Comparison of ENCODE assay signal across 14 cellular contexts in genomic region chr1:94919241-94920030, GRCh38. TPM values are rescaled to one million over a fixed set of nuclear protein-coding genes. Genes with fewer than 3 reads are reported as not detected.
DNase-seq lines count a peak whose midpoint lies in the region; ATAC-seq, FAIRE-seq and TF ChIP-seq lines count a peak whose summit lies in the region.
"Had no signal": no experiment of that assay in that cellular context is flagged by ENCODE, and none has a peak within 500 bp of the region (broad histone marks: within the 10 kb centered on the region; RNA-seq: fewer than 3 reads in every experiment).

No MANE protein-coding gene starts in this region.

- no peaks in the 10 kb centered on the region for H3K36me3 Mint-ChIP-seq in activated T-cell treated with anti-CD3 and anti-CD28 coated beads, Interleukin-2, amount 50 U/mL, for 24 hours (ENCODE audit: low read depth)
- H3K36me3 Mint-ChIP-seq: IgD-negative memory B cell had no signal

- no peak for TF ChIP-seq POLR2A in endothelial cell of umbilical vein (IDR thresholded peaks at IDR 0.05; ENCODE audit: low read depth, low read length)

- peaks cover 27% of the 10 kb centered on the region for H3K27me3 Mint-ChIP-seq in activated T-cell treated with anti-CD3 and anti-CD28 coated beads, Interleukin-2, amount 50 U/mL, for 24 hours

- H3K4me3 ChIP-seq in endothelial cell of umbilical vein (replicated peaks in 1 of 3; ENCODE audit: insufficient read depth in 1 of 3, low read depth in 1 of 3, low read length in 3 of 3): no peak overlapping the region
- peak overlapping the region in 1 of 2 donors; percentile 44 for H3K4me3 ChIP-seq in muscle layer of duodenum (ENCODE audit: low read depth in 1 of 2, low read length in 2 of 2)
- no peak overlapping the region for H3K4me3 ChIP-seq in Karpas-422 (ENCODE audit: low read length)
- H3K4me3 ChIP-seq: SJSA1, spleen had no signal

- intact Hi-C loops in Right ventricle myocardium superior (cut with DNase I) (loop anchor here (10.0 kb wide), 1 partner anchor 95 kb away; no protein-coding TSS in a partner anchor), cardiac septum (cut with DNase I) (no loop called here), endothelial cell of umbilical vein (cut with micrococcal nuclease) (no loop called here)

- TF ChIP-seq CTCF in endothelial cell of umbilical vein (IDR thresholded peaks at IDR 0.05; ENCODE audit: extremely low read depth in 1 of 2, insufficient read depth in 1 of 2, low read depth in 1 of 2, low read length in 2 of 2): no peak

- peaks cover 3% of the 10 kb centered on the region for H3K4me1 Mint-ChIP-seq in activated T-cell treated with anti-CD3 and anti-CD28 coated beads, Interleukin-2, amount 50 U/mL, for 24 hours (ENCODE audit: low read depth)

- H4K20me1 ChIP-seq in endothelial cell of umbilical vein (replicated peaks; ENCODE audit: control insufficient read depth, extremely low read depth, insufficient read depth, low read length) (peaks cover 27% of the 10 kb centered on the region), Karpas-422 (ENCODE audit: insufficient read depth, low read depth, low read length) (no peaks in the 10 kb centered on the region)

- H3K27ac ChIP-seq in endothelial cell of umbilical vein (ENCODE audit: insufficient read depth, low read depth, low read length) (no peak overlapping the region), muscle layer of duodenum (ENCODE audit: low read length) (peak overlapping the region; percentile 5), Karpas-422 (ENCODE audit: low read length) (no peak overlapping the region)
- H3K27ac ChIP-seq: SJSA1 had no signal

- H3K4me2 ChIP-seq in endothelial cell of umbilical vein (ENCODE audit: insufficient read depth, low read length) (peak overlapping the region; percentile 14), Karpas-422 (ENCODE audit: low read depth, low read length, poor library complexity, severe bottlenecking) (no peak overlapping the region)

- DNase-seq in Right ventricle myocardium superior (no peak), cardiac septum (ENCODE audit: low spot score) (no peak), endothelial cell of umbilical vein (ENCODE audit: low read depth, low spot score) (no peak), Karpas-422 (no peak)
- DNase-seq in central memory CD4-positive, alpha-beta T cell: no peak
- DNase-seq in activated T-cell treated with anti-CD3 and anti-CD28 coated beads, Interleukin-2, amount 50 U/mL, for 24 hours: no peak
- DNase-seq: midbrain; spleen; stimulated activated CD8-positive, alpha-beta memory T cell treated with anti-CD3 and anti-CD28 coated beads, Interleukin-4, amount 100 ng/mL, for 48 hours had no signal

- H3K4me1 ChIP-seq in endothelial cell of umbilical vein (ENCODE audit: control insufficient read depth, extremely low read depth, insufficient read depth, low read length) (peaks cover 34% of the 10 kb centered on the region), muscle layer of duodenum (ENCODE audit: control insufficient read depth in 1 of 2, insufficient read depth in 2 of 2, low read length in 2 of 2) (peaks cover 4 to 47% of the 10 kb centered on the region in 2 donors), Karpas-422 (ENCODE audit: low read length) (no peaks in the 10 kb centered on the region; the same call in 1 of the 2 replicates)

- H3K36me3 ChIP-seq in endothelial cell of umbilical vein (ENCODE audit: control insufficient read depth in 2 of 2, extremely low read depth in 1 of 2, insufficient read depth in 2 of 2, low read length in 2 of 2) (peaks cover 0 to 4% of the 10 kb centered on the region in 2 experiments), muscle layer of duodenum (ENCODE audit: control insufficient read depth in 1 of 2, insufficient read depth in 2 of 2, low read length in 2 of 2) (no peaks in the 10 kb centered on the region), Karpas-422 (ENCODE audit: insufficient read depth, low read length) (no peaks in the 10 kb centered on the region)
- H3K36me3 ChIP-seq: spleen had no signal

- H3K9me3 ChIP-seq in endothelial cell of umbilical vein (replicated peaks; ENCODE audit: control insufficient read depth, insufficient read depth, low read length) (no peaks in the 10 kb centered on the region), muscle layer of duodenum (ENCODE audit: control insufficient read depth in 1 of 2, low read length in 2 of 2) (no peaks in the 10 kb centered on the region), Karpas-422 (ENCODE audit: low read length) (no peaks in the 10 kb centered on the region)
- H3K9me3 ChIP-seq: SJSA1, spleen had no signal

- no peaks in the 10 kb centered on the region for H3K9me3 Mint-ChIP-seq in activated T-cell treated with anti-CD3 and anti-CD28 coated beads, Interleukin-2, amount 50 U/mL, for 24 hours
- H3K9me3 Mint-ChIP-seq: IgD-negative memory B cell had no signal

- H3K79me2 ChIP-seq in endothelial cell of umbilical vein (ENCODE audit: control insufficient read depth, insufficient read depth, low read length) (peaks cover 100% of the 10 kb centered on the region), Karpas-422 (ENCODE audit: low read length) (no peaks in the 10 kb centered on the region)

- no peak overlapping the region for H3K27ac Mint-ChIP-seq in activated T-cell treated with anti-CD3 and anti-CD28 coated beads, Interleukin-2, amount 50 U/mL, for 24 hours
- H3K27ac Mint-ChIP-seq: IgD-negative memory B cell had no signal

- CTCF ChIA-PET in endothelial cell of umbilical vein (lab: Charles Lee): interaction anchor here (0.6 to 7.8 kb wide), 5 partner anchors 28 to 124 kb away, joined by 3 to 57 read pairs (median 8); no protein-coding TSS in a partner anchor

- POLR2A ChIA-PET in endothelial cell of umbilical vein (lab: Charles Lee): interaction anchor here (1.3 kb wide), 1 partner anchor 10 kb away, joined by 3 read pairs; no protein-coding TSS in a partner anchor

- no peak for FAIRE-seq in endothelial cell of umbilical vein (lab: Jason Lieb, UNC)
- FAIRE-seq: G401.6 had no signal

- H3K9ac ChIP-seq in endothelial cell of umbilical vein (replicated peaks; ENCODE audit: extremely low read depth, insufficient read depth, low read length): no peak overlapping the region
- no peak overlapping the region for H3K9ac ChIP-seq in Karpas-422 (ENCODE audit: low read length)

- BruUV-seq in endothelial cell of umbilical vein (replicated peaks; lab: Mats Ljungman, UMichigan): no TSS peak

- ATAC-seq in Right ventricle myocardium superior (ENCODE audit: poor library complexity) (peak; percentile 7), GM21786 (IDR thresholded peaks at IDR 0.05; ENCODE audit: unreplicated experiment) (no peak)

- no peak overlapping the region for H3K4me3 Mint-ChIP-seq in activated T-cell treated with anti-CD3 and anti-CD28 coated beads, Interleukin-2, amount 50 U/mL, for 24 hours
- H3K4me3 Mint-ChIP-seq: IgD-negative memory B cell had no signal

- dilution Hi-C loops in endothelial cell of umbilical vein (cut with MboI; ENCODE audit: extremely low pct_ligation_motif_present, low sequenced_read_pairs): loop anchor here (25.0 kb wide), 1 partner anchor 118 kb away; no protein-coding TSS in a partner anchor

- no peaks in the 10 kb centered on the region for H3K9me2 ChIP-seq in Karpas-422 (replicated peaks; ENCODE audit: insufficient read depth, low read length)

- no peak overlapping the region for H2AFZ ChIP-seq in endothelial cell of umbilical vein (ENCODE audit: low read depth, low read length)
- H2AFZ ChIP-seq in Karpas-422 (ENCODE audit: low read length): no peak overlapping the region

- no peaks in the 10 kb centered on the region for H3K9me1 ChIP-seq in endothelial cell of umbilical vein (replicated peaks; ENCODE audit: control insufficient read depth, extremely low read depth, insufficient read depth, low read length)

- no peaks in the 10 kb centered on the region for H3K27me3 ChIP-seq in endothelial cell of umbilical vein (ENCODE audit: control insufficient read depth in 2 of 2, insufficient read depth in 2 of 2, low read length in 2 of 2)
- H3K27me3 ChIP-seq in muscle layer of duodenum (ENCODE audit: low read depth, low read length): no peaks in the 10 kb centered on the region
- no peaks in the 10 kb centered on the region for H3K27me3 ChIP-seq in Karpas-422 (ENCODE audit: low read length)
- H3K27me3 ChIP-seq: SJSA1 had no signal

TF ChIP-seq in endothelial cell of umbilical vein, 7 proteins besides CTCF, POLR2A, EP300 and RAD21:
- TF ChIP-seq EZH2 (IDR thresholded peaks at IDR 0.05; ENCODE audit: borderline replicate concordance, low read depth, low read length, severe bottlenecking) (no peak), FOS (IDR thresholded peaks at IDR 0.05; ENCODE audit: borderline replicate concordance, insufficient read depth, low read length) (no peak), MAX (IDR thresholded peaks at IDR 0.05; ENCODE audit: insufficient read depth, insufficient read length) (no peak), JUN (IDR thresholded peaks at IDR 0.05; ENCODE audit: borderline replicate concordance, insufficient read depth, insufficient read length, low read depth) (no peak), MYC (IDR thresholded peaks at IDR 0.05; ENCODE audit: low read depth, low read length) (no peak)

RNA-seq across cellular contexts. Expression of gene CNN3, which starts 7.5 kb away (rescaled TPM):
- total RNA-seq in Right ventricle myocardium superior (49.4 TPM), cardiac septum (106 TPM), endothelial cell of umbilical vein (317 and 392 TPM in 2 replicates)
- 162 and 174 TPM in 2 replicates for polyA plus RNA-seq in endothelial cell of umbilical vein
- polyA plus RNA-seq in endothelial cell of umbilical vein (2011; cell fraction: cytosol; rRNA removed): 196 and 210 TPM in 2 replicates
- 144 and 160 TPM in 2 replicates for polyA plus RNA-seq in endothelial cell of umbilical vein (2011; cell fraction: nucleus; rRNA removed)
- 171 and 208 TPM in 2 replicates for polyA plus RNA-seq in endothelial cell of umbilical vein (2012)
- 236 and 255 TPM in 2 replicates for polyA minus RNA-seq in endothelial cell of umbilical vein
- polyA minus RNA-seq in endothelial cell of umbilical vein (2011; cell fraction: cytosol; rRNA and poly(A)+ RNA removed): not detected
- 119 and 129 TPM in 2 replicates for polyA minus RNA-seq in endothelial cell of umbilical vein (2011; cell fraction: nucleus; rRNA and poly(A)+ RNA removed)
- 4.8 TPM in 1 of 2 replicates, not detected in the other for total RNA-seq in Karpas-422 (2014; rRNA removed; shearing (Covaris generic); ENCODE audit: low replicate concordance)
